1 cellular context compared by ENCODE assay signal in the genomic region with DNA sequence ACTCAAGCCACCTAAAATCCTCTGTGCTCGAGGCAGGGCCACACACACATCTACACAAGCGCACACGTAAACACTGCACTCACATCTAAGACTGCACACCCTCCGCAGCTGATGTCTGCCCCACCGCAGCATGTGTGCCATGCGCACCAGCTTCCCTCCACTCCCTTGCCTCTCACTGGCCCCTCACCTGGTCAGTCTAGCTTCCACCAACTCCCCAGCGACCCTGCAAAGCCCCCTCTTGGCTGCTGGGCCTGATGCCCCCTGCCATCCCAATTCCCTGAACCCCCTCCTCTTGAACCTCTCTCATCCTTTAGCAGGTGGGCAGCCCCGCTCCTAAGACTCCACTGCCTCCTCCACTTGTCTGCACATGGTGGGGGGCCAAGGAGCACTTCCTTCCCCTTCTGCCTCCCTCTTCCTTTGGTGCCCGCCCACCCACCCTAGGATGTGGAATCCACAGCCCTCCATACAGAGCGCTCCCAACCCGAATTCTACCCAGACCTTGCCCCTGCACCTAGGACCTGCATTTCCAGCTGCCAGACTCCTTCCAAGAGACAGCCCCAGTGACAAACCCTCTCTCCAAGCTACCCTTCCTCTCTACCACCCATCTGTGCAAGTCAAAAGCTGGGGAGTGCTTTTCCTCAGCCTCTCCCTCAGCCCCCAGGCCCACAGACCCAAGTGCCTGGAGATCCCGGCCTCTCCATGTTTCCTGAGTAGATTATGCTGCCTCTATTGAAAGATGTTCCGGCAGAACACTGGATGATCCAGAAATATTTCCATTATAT.
TF ChIP-seq lines count a peak whose summit lies in the region.

No MANE protein-coding gene starts in this region.

TF ChIP-seq in H1, 55 proteins besides CTCF, POLR2A, EP300 and RAD21:
- TF ChIP-seq SIRT6 (IDR thresholded peaks at IDR 0.05; ENCODE audit: low read length): no peak
- no peak for TF ChIP-seq PHF8 (conservative IDR thresholded peaks at IDR 0.05; ENCODE audit: low read depth, low read length)
- TF ChIP-seq TCF12 (IDR thresholded peaks at IDR 0.05; ENCODE audit: low read depth, low read length): no peak
- TF ChIP-seq, protein P1, sequence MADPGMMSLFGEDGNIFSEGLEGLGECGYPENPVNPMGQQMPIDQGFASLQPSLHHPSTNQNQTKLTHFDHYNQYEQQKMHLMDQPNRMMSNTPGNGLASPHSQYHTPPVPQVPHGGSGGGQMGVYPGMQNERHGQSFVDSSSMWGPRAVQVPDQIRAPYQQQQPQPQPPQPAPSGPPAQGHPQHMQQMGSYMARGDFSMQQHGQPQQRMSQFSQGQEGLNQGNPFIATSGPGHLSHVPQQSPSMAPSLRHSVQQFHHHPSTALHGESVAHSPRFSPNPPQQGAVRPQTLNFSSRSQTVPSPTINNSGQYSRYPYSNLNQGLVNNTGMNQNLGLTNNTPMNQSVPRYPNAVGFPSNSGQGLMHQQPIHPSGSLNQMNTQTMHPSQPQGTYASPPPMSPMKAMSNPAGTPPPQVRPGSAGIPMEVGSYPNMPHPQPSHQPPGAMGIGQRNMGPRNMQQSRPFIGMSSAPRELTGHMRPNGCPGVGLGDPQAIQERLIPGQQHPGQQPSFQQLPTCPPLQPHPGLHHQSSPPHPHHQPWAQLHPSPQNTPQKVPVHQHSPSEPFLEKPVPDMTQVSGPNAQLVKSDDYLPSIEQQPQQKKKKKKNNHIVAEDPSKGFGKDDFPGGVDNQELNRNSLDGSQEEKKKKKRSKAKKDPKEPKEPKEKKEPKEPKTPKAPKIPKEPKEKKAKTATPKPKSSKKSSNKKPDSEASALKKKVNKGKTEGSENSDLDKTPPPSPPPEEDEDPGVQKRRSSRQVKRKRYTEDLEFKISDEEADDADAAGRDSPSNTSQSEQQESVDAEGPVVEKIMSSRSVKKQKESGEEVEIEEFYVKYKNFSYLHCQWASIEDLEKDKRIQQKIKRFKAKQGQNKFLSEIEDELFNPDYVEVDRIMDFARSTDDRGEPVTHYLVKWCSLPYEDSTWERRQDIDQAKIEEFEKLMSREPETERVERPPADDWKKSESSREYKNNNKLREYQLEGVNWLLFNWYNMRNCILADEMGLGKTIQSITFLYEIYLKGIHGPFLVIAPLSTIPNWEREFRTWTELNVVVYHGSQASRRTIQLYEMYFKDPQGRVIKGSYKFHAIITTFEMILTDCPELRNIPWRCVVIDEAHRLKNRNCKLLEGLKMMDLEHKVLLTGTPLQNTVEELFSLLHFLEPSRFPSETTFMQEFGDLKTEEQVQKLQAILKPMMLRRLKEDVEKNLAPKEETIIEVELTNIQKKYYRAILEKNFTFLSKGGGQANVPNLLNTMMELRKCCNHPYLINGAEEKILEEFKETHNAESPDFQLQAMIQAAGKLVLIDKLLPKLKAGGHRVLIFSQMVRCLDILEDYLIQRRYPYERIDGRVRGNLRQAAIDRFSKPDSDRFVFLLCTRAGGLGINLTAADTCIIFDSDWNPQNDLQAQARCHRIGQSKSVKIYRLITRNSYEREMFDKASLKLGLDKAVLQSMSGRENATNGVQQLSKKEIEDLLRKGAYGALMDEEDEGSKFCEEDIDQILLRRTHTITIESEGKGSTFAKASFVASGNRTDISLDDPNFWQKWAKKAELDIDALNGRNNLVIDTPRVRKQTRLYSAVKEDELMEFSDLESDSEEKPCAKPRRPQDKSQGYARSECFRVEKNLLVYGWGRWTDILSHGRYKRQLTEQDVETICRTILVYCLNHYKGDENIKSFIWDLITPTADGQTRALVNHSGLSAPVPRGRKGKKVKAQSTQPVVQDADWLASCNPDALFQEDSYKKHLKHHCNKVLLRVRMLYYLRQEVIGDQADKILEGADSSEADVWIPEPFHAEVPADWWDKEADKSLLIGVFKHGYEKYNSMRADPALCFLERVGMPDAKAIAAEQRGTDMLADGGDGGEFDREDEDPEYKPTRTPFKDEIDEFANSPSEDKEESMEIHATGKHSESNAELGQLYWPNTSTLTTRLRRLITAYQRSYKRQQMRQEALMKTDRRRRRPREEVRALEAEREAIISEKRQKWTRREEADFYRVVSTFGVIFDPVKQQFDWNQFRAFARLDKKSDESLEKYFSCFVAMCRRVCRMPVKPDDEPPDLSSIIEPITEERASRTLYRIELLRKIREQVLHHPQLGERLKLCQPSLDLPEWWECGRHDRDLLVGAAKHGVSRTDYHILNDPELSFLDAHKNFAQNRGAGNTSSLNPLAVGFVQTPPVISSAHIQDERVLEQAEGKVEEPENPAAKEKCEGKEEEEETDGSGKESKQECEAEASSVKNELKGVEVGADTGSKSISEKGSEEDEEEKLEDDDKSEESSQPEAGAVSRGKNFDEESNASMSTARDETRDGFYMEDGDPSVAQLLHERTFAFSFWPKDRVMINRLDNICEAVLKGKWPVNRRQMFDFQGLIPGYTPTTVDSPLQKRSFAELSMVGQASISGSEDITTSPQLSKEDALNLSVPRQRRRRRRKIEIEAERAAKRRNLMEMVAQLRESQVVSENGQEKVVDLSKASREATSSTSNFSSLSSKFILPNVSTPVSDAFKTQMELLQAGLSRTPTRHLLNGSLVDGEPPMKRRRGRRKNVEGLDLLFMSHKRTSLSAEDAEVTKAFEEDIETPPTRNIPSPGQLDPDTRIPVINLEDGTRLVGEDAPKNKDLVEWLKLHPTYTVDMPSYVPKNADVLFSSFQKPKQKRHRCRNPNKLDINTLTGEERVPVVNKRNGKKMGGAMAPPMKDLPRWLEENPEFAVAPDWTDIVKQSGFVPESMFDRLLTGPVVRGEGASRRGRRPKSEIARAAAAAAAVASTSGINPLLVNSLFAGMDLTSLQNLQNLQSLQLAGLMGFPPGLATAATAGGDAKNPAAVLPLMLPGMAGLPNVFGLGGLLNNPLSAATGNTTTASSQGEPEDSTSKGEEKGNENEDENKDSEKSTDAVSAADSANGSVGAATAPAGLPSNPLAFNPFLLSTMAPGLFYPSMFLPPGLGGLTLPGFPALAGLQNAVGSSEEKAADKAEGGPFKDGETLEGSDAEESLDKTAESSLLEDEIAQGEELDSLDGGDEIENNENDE (IDR thresholded peaks at IDR 0.05; ENCODE audit: insufficient replicate concordance, low read length): no peak
- no peak for TF ChIP-seq KDM5A (IDR thresholded peaks at IDR 0.05; ENCODE audit: low read length)
- TF ChIP-seq SRF (IDR thresholded peaks at IDR 0.05; ENCODE audit: low read depth, low read length): no peak
- TF ChIP-seq TAF1 (IDR thresholded peaks at IDR 0.05; ENCODE audit: low read depth, low read length): no peak
TF ChIP-seq in H1: peak in this region for 0.
